Comparison of ENCODE assay signal across 13 cellular contexts in genomic region chr1:21903638-21904474, GRCh38. TPM values are rescaled to one million over a fixed set of nuclear protein-coding genes. Genes with fewer than 3 reads are reported as not detected.
DNase-seq lines count a peak whose midpoint lies in the region; ATAC-seq and TF ChIP-seq lines count a peak whose summit lies in the region.
"Had no signal": no experiment of that assay in that cellular context is flagged by ENCODE, and none has a peak within 500 bp of the region (broad histone marks: within the 10 kb centered on the region; RNA-seq: fewer than 3 reads in every experiment).

No MANE protein-coding gene starts in this region.

- no peak for TF ChIP-seq POLR2A in prostate gland (IDR thresholded peaks at IDR 0.05)

- ATAC-seq in heart right ventricle, result peak in 1 of 8 donors; percentile 1
- ATAC-seq in naive thymus-derived CD8-positive, alpha-beta T cell, result no peak
- no peak for ATAC-seq in GM19397 (IDR thresholded peaks at IDR 0.05; ENCODE audit: unreplicated experiment)
- no peak for ATAC-seq in HG02763 (IDR thresholded peaks at IDR 0.05; ENCODE audit: unreplicated experiment)

- peak overlapping the region; percentile 92 for H3K27ac ChIP-seq in ACC112 (ENCODE audit: low read depth, low read length)
- peak overlapping the region; percentile 47 for H3K27ac ChIP-seq in RWPE1
- H3K27ac ChIP-seq in heart right ventricle, result peak overlapping the region; percentile 76 to 99 (median 92)
- peak overlapping the region; percentile 36 to 58 for H3K27ac ChIP-seq in prostate gland
- H3K27ac ChIP-seq: right lobe of liver, VCaP had no signal

- H3K36me3 ChIP-seq in ACC112 (ENCODE audit: insufficient read depth, low read length), result no peaks in the 10 kb centered on the region
- H3K36me3 ChIP-seq in heart right ventricle, result peaks cover 0 to 34% (median 0%) of the 10 kb centered on the region in 9 donors
- H3K36me3 ChIP-seq in prostate gland, result no peaks in the 10 kb centered on the region
- H3K36me3 ChIP-seq: right lobe of liver had no signal

- H3K27ac Mint-ChIP-seq in naive thymus-derived CD8-positive, alpha-beta T cell, result peak overlapping the region in 1 of 10 donors; percentile 77

- no peak for DNase-seq in RWPE1 (ENCODE audit: low spot score)
- DNase-seq in heart right ventricle, result no peak
- no peak for DNase-seq in prostate gland (ENCODE audit: low spot score)
- no peak for DNase-seq in naive thymus-derived CD8-positive, alpha-beta T cell
- DNase-seq in NCI-H2171 treated with DMSO at 0.1 percent for 48 hours (lab: John Stamatoyannopoulos, UW), result no peak
- DNase-seq: NCI-H1105 treated with DMSO at 0.1 percent for 48 hours, NCI-H526 treated with DMSO at 0.1 percent for 48 hours, SJCRH30 had no signal

- no peaks in the 10 kb centered on the region for H3K27me3 Mint-ChIP-seq in naive thymus-derived CD8-positive, alpha-beta T cell

- peaks cover 3 to 29% (median 9%) of the 10 kb centered on the region in 4 donors for H3K4me1 Mint-ChIP-seq in naive thymus-derived CD8-positive, alpha-beta T cell

- H3K79me2 ChIP-seq in ACC112 (ENCODE audit: control insufficient read depth, insufficient read depth, low read length, unreplicated experiment), result peaks cover 65% of the 10 kb centered on the region

- intact Hi-C loops in heart right ventricle (cut with DNase I), result loop anchor here in 4 of 10 donors (2.0 to 5.0 kb wide), 2 partner anchors 31 to 33 kb away; partner anchors contain the start of gene HSPG2 (in 3 of the 4)
- intact Hi-C loops in prostate gland (cut with DNase I), result no loop called here

- H3K9me3 ChIP-seq in heart right ventricle (no peaks in the 10 kb centered on the region), prostate gland (no peaks in the 10 kb centered on the region)
- H3K9me3 ChIP-seq: right lobe of liver, SJCRH30 had no signal

- no peak overlapping the region for H3K4me3 Mint-ChIP-seq in naive thymus-derived CD8-positive, alpha-beta T cell

- peaks cover 85% of the 10 kb centered on the region for H3K4me1 ChIP-seq in ACC112 (ENCODE audit: control insufficient read depth, insufficient read depth, low read length, unreplicated experiment)
- H3K4me1 ChIP-seq in heart right ventricle, result peaks cover 86 to 100% (median 98%) of the 10 kb centered on the region in 9 donors
- peaks cover 7% of the 10 kb centered on the region for H3K4me1 ChIP-seq in prostate gland (replicated peaks)

- TF ChIP-seq CTCF in RWPE1 (conservative IDR thresholded peaks at IDR 0.05; ENCODE audit: low read depth), result no peak
- no peak for TF ChIP-seq CTCF in heart right ventricle (IDR thresholded peaks at IDR 0.05)
- TF ChIP-seq CTCF in prostate gland (IDR thresholded peaks at IDR 0.05), result no peak

- no peaks in the 10 kb centered on the region for H3K36me3 Mint-ChIP-seq in naive thymus-derived CD8-positive, alpha-beta T cell

- H3K9me3 Mint-ChIP-seq in naive thymus-derived CD8-positive, alpha-beta T cell, result no peaks in the 10 kb centered on the region

- H3K4me3 ChIP-seq in ACC112 (ENCODE audit: low read depth, low read length) (no peak overlapping the region), heart right ventricle (no peak overlapping the region), prostate gland (no peak overlapping the region)
- H3K4me3 ChIP-seq: right lobe of liver, SJCRH30 had no signal

- CTCF ChIA-PET in RWPE1 (lab: Yijun Ruan, JAX), result interaction anchor here (0.7 to 1.0 kb wide), 2 partner anchors 119 to 150 kb away, joined by 3 read pairs; no protein-coding TSS in a partner anchor

- no peak overlapping the region for H2AFZ ChIP-seq in ACC112 (ENCODE audit: low read length, unreplicated experiment)

- H3K27me3 ChIP-seq in ACC112 (ENCODE audit: insufficient read depth, low read length), result no peaks in the 10 kb centered on the region
- no peaks in the 10 kb centered on the region for H3K27me3 ChIP-seq in heart right ventricle
- no peaks in the 10 kb centered on the region for H3K27me3 ChIP-seq in prostate gland (replicated peaks; ENCODE audit: insufficient read depth)
- H3K27me3 ChIP-seq: right lobe of liver, SJCRH30 had no signal

- 64 to 67% methylated on average over 27 of the region's 27 CpGs for WGBS in heart right ventricle, 2 donors
- WGBS in prostate gland, result 81% methylated on average over 27 of the region's 27 CpGs

- POLR2A ChIA-PET in RWPE1 (lab: Yijun Ruan, JAX; ENCODE audit: low non-redundant PET), result no interaction called here
- POLR2A ChIA-PET in naive thymus-derived CD8-positive, alpha-beta T cell (lab: Charles Lee), result no interaction called here

RNA-seq across cellular contexts. Expression of gene HSPG2, which starts 33.3 kb away (rescaled TPM):
- 100 to 1,000 TPM; 249 to 508 (median 320) TPM for total RNA-seq in heart right ventricle
- 100 to 1,000 TPM; 221 to 276 TPM for polyA plus RNA-seq in heart right ventricle
- 100 to 1,000 TPM; 135 to 257 TPM for total RNA-seq in prostate gland
- 1 to 10 TPM; 6.4 to 7.2 TPM for total RNA-seq in naive thymus-derived CD8-positive, alpha-beta T cell
- under 1 TPM in 2 of 3 donors, not detected in 1; 0.46 to 0.76 TPM for polyA plus RNA-seq in naive thymus-derived CD8-positive, alpha-beta T cell

Comparison
In these comparisons a context has a peak if more than half of its experiments do, and no peak if none do; other contexts are left out.
1. RNA of gene HSPG2, which starts 33.3 kb away (total RNA-seq): 249 to 508 TPM in heart right ventricle and 135 to 257 TPM in prostate gland; 6.4 to 7.2 TPM in naive thymus-derived CD8-positive, alpha-beta T cell; every median in the first group is over 10 times any median in the second.
2. Peak in every context shown above with its lines, with median percentiles within 50 percentile points of each other: H3K27ac ChIP-seq.